In genomic region chr10:16996530-16996964, GRCh38 we compare ENCODE assay signal across 10 cellular contexts.
DNase-seq lines count a peak whose midpoint lies in the region; ATAC-seq and TF ChIP-seq lines count a peak whose summit lies in the region.
"Had no signal": no experiment of that assay in that cellular context is flagged by ENCODE, and none has a peak within 500 bp of the region (broad histone marks: within the 10 kb centered on the region; RNA-seq: fewer than 3 reads in every experiment).

No MANE protein-coding gene starts in this region.

- H3K9me3 ChIP-seq in skeletal muscle satellite cell (replicated peaks; ENCODE audit: low read length) (no peaks in the 10 kb centered on the region), HAP-1 (no peaks in the 10 kb centered on the region)

- H3K4me1 ChIP-seq in skeletal muscle satellite cell (ENCODE audit: control insufficient read depth, insufficient read depth, low read length): peaks cover 41% of the 10 kb centered on the region
- peaks cover 7% of the 10 kb centered on the region; the same call in 1 of the 2 replicates for H3K4me1 ChIP-seq in HAP-1

- DNase-seq in ELF-1 (ENCODE audit: low read depth, low spot score) (peak; percentile 21), fibroblast of the aortic adventitia (ENCODE audit: low read depth) (peak; percentile 73), C1 segment of cervical spinal cord (lab: John Stamatoyannopoulos, UW) (no peak), HAP-1 (ENCODE audit: low spot score in 2 of 2) (no peak), GOT3 (lab: John Stamatoyannopoulos, UW) (no peak)
- DNase-seq: left cardiac atrium, NCI-H1694 treated with DMSO at 0.1 percent for 48 hours had no signal

- H3K27me3 ChIP-seq in skeletal muscle satellite cell (ENCODE audit: control insufficient read depth, insufficient read depth, low read length) (no peaks in the 10 kb centered on the region), HAP-1 (ENCODE audit: low read depth) (no peaks in the 10 kb centered on the region)

- ATAC-seq in SK-N-SH treated with all-trans-retinoic acid at 6 μM for 48 hours: peak; percentile 76
- no peak for ATAC-seq in GM18867 (IDR thresholded peaks at IDR 0.05; ENCODE audit: unreplicated experiment)

- peak overlapping the region; percentile 43 for H3K4me2 ChIP-seq in skeletal muscle satellite cell (ENCODE audit: low read length)

- peak overlapping the region; percentile 67 for H3K9ac ChIP-seq in skeletal muscle satellite cell (ENCODE audit: low read depth, low read length)

- H3K4me3 ChIP-seq in fibroblast of the aortic adventitia (ENCODE audit: low read depth, low read length) (no peak overlapping the region), skeletal muscle satellite cell (ENCODE audit: low read length) (peak overlapping the region; percentile 26), HAP-1 (no peak overlapping the region)

- H3K36me3 ChIP-seq in skeletal muscle satellite cell (ENCODE audit: insufficient read depth, low read length): no peaks in the 10 kb centered on the region
- H3K36me3 ChIP-seq in HAP-1 (replicated peaks): no peaks in the 10 kb centered on the region

- no peak for TF ChIP-seq CTCF in fibroblast of the aortic adventitia (IDR thresholded peaks at IDR 0.05; ENCODE audit: insufficient read depth, low read length)

- in situ Hi-C loops in HAP-1 (cut with MboI; ENCODE audit: low sequenced_read_pairs): no loop called here

TF ChIP-seq in SK-N-SH treated with all-trans-retinoic acid at 6 μM for 48 hours, 23 proteins besides CTCF, POLR2A, EP300 and RAD21:
- no peak for TF ChIP-seq BACH2 (CRISPR knock-in tag; IDR thresholded peaks at IDR 0.05; ENCODE audit: borderline replicate concordance)
- no peak for TF ChIP-seq ZC3H10 (CRISPR knock-in tag; IDR thresholded peaks at IDR 0.05)
- TF ChIP-seq, protein P1, sequence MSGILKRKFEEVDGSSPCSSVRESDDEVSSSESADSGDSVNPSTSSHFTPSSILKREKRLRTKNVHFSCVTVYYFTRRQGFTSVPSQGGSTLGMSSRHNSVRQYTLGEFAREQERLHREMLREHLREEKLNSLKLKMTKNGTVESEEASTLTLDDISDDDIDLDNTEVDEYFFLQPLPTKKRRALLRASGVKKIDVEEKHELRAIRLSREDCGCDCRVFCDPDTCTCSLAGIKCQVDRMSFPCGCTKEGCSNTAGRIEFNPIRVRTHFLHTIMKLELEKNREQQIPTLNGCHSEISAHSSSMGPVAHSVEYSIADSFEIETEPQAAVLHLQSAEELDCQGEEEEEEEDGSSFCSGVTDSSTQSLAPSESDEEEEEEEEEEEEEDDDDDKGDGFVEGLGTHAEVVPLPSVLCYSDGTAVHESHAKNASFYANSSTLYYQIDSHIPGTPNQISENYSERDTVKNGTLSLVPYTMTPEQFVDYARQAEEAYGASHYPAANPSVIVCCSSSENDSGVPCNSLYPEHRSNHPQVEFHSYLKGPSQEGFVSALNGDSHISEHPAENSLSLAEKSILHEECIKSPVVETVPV (CRISPR knock-in tag; IDR thresholded peaks at IDR 0.05): no peak
- TF ChIP-seq SNAI2 (CRISPR knock-in tag; IDR thresholded peaks at IDR 0.05): no peak
TF ChIP-seq in SK-N-SH treated with all-trans-retinoic acid at 6 μM for 48 hours: peak in this region for 0.

Comparison
In these comparisons a context has a peak if more than half of its experiments do, and no peak if none do; other contexts are left out.
1. DNase-seq: peak in ELF-1 (single experiment) and fibroblast of the aortic adventitia (single experiment); none in C1 segment of cervical spinal cord (0 of 14), HAP-1 (0 of 2) and GOT3 (single experiment).